In the genomic region with DNA sequence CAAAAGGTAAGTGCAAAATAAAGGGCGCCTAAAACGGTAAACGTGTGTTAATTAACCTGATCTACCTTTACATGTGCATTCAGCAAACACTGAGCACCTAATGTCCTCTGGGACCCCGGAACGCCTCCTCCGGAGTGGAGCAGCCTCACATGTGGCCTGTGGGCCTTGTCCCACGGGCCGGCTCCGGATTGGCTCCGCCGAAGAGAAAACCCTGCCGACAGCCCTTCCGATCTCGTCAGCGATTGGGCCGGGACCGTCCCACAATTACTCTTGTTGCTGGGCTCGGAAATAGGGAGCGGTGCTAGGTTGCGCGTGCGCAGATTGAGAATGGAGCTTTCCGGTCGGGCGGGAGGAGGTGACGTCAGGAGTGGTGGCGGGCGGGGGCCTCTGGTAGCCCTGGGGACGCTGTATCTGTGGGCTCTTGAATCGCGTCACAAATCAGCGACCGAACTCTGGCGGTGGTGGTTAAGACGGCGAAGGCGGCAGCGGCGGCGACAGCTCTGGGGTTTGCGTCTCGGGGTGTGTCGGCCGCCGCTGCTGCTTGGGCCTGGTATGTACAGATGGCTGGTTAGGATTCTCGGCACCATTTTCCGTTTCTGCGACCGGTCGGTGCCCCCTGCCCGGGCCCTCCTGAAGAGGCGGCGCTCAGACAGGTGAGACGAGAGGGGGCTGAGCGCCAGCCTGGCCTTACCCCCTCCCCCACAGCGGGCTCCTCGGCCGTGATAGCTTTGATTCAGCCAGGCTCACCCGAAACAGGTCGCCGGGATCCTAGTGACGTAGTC, we compare ENCODE assay signal across 8 cellular contexts. TPM values are rescaled to one million over a fixed set of nuclear protein-coding genes. Genes with fewer than 3 reads are reported as not detected.
DNase-seq lines count a peak whose midpoint lies in the region; ATAC-seq and TF ChIP-seq lines count a peak whose summit lies in the region.

SENP2 (plus strand) TSS at position 434 of the 782 bp plus-strand sequence; CDS start at position 553, 119 bp downstream.

- under 1% methylated on average over 62 of the region's 62 CpGs for WGBS in HUES64

- DNase-seq in Calu3 (peak; percentile 100), mesenteric fat pad (ENCODE audit: low spot score) (peak; percentile 100)
- peak; percentile 99 for DNase-seq in activated CD8-positive, alpha-beta memory T cell treated with anti-CD3 and anti-CD28 coated beads, Interleukin-2, amount 50 U/mL, for 4 hours
- DNase-seq in stimulated activated CD8-positive, alpha-beta memory T cell treated with anti-CD3 and anti-CD28 coated beads, Interleukin-15, amount 100 ng/mL, for 24 hours (ENCODE audit: low read depth), result peak; percentile 99

- H3K9ac ChIP-seq in HUES64 (ENCODE audit: low read depth, low read length) (peak within 1 kb of the TSS; percentile 81), OCI-LY1 (ENCODE audit: low read length) (peak within 1 kb of the TSS; percentile 83)

- no peaks in the 10 kb centered on the region for H3K27me3 ChIP-seq in HUES64 (ENCODE audit: insufficient read depth, low read length)
- H3K27me3 ChIP-seq in OCI-LY1 (ENCODE audit: insufficient read depth, low read length), result no peaks in the 10 kb centered on the region

- peaks cover 40% of the 10 kb centered on the region for H3K36me3 Mint-ChIP-seq in Calu3 (ENCODE audit: insufficient read depth, unreplicated experiment)

- H3K27me3 Mint-ChIP-seq in Calu3 (ENCODE audit: unreplicated experiment), result no peaks in the 10 kb centered on the region

- CTCF ChIA-PET in Calu3 (lab: Charles Lee), result interaction anchor here (0.5 to 2.0 kb wide), 17 partner anchors 8 to 1947 kb away, joined by 3 to 23 read pairs (median 4); partner anchors contain the start of gene LIPH

- peak within 1 kb of the TSS; percentile 95 for H3K4me3 ChIP-seq in HUES64 (ENCODE audit: low read length)
- peak within 1 kb of the TSS; percentile 82 for H3K4me3 ChIP-seq in OCI-LY1 (ENCODE audit: low read depth, low read length, poor library complexity, severe bottlenecking)

- H3K4me1 Mint-ChIP-seq in Calu3 (ENCODE audit: low read depth, unreplicated experiment), result peaks cover 26% of the 10 kb centered on the region

- in situ Hi-C loops in endometrial microvascular endothelial cells (cut with HindIII; ENCODE audit: inconsistent ontology term, low pct_unique_long_range_greater_than_20kb, low sequenced_read_pairs), result no loop called here

- peaks cover 26% of the 10 kb centered on the region for H3K79me2 ChIP-seq in OCI-LY1 (ENCODE audit: insufficient read depth, low read length)

- H3K36me3 ChIP-seq in HUES64 (ENCODE audit: insufficient read depth, low read length) (peaks cover 6% of the 10 kb centered on the region; the same call in 1 of the 2 replicates), OCI-LY1 (ENCODE audit: insufficient read depth, low read length) (no peaks in the 10 kb centered on the region)

- TF ChIP-seq CTCF in Calu3 (IDR thresholded peaks at IDR 0.05; ENCODE audit: unreplicated experiment) (no peak), OCI-LY1 (IDR thresholded peaks at IDR 0.05; ENCODE audit: low read length) (no peak)

- H3K9me2 ChIP-seq in OCI-LY1 (ENCODE audit: low read depth, low read length), result no peaks in the 10 kb centered on the region

- ATAC-seq in GM21447 (IDR thresholded peaks at IDR 0.05; ENCODE audit: unreplicated experiment), result peak; percentile 94

- peak within 1 kb of the TSS; percentile 84 for H3K4me2 ChIP-seq in OCI-LY1 (ENCODE audit: low read length)

- H3K9me3 Mint-ChIP-seq in Calu3 (ENCODE audit: low read depth, unreplicated experiment), result no peaks in the 10 kb centered on the region

- H2AFZ ChIP-seq in OCI-LY1 (ENCODE audit: low read length), result peak within 1 kb of the TSS; percentile 83

- H3K27ac ChIP-seq in HUES64 (ENCODE audit: low read depth, low read length) (peak within 1 kb of the TSS; percentile 88), OCI-LY1 (ENCODE audit: low read depth, low read length, poor library complexity, severe bottlenecking) (peak within 1 kb of the TSS; percentile 49)

- H3F3A ChIP-seq in OCI-LY1 (ENCODE audit: insufficient read depth, low read length), result no peaks in the 10 kb centered on the region

- H3K4me1 ChIP-seq in HUES64 (ENCODE audit: insufficient read depth, low read length), result peaks cover 16% of the 10 kb centered on the region
- peaks cover 30% of the 10 kb centered on the region for H3K4me1 ChIP-seq in OCI-LY1 (ENCODE audit: insufficient read depth, low read length, severe bottlenecking)

- H3K9me3 ChIP-seq in HUES64 (ENCODE audit: insufficient read depth, low read depth, low read length), result no peaks in the 10 kb centered on the region
- no peaks in the 10 kb centered on the region for H3K9me3 ChIP-seq in OCI-LY1 (ENCODE audit: low read length)

- H3K4me3 Mint-ChIP-seq in Calu3 (ENCODE audit: low read depth, unreplicated experiment), result peak within 1 kb of the TSS; percentile 79

- H3K27ac Mint-ChIP-seq in Calu3 (ENCODE audit: unreplicated experiment), result peak within 1 kb of the TSS; percentile 89

- no TSS peak for BruUV-seq in Calu3 (replicated peaks; lab: Mats Ljungman, UMichigan)

- intact Hi-C loops in Calu3 (cut with micrococcal nuclease; ENCODE audit: unreplicated experiment), result no loop called here

- H4K20me1 ChIP-seq in OCI-LY1 (ENCODE audit: insufficient read depth, low read length), result no peaks in the 10 kb centered on the region

RNA-seq across cellular contexts. Expression of gene SENP2, which starts in this region (rescaled TPM):
- total RNA-seq in Calu3 (2022) (75.1 and 87.1 TPM in 2 replicates), endometrial microvascular endothelial cells (ENCODE audit: inconsistent ontology term) (20.3 TPM), mesenteric fat pad (51.1 TPM)
- polyA plus RNA-seq in HUES64 (2013, experiment 1 of 2), result 40.3 TPM
- polyA plus RNA-seq in HUES64 (2013, experiment 2 of 2), result 37.3 TPM

Comparison
In these comparisons a context has a peak if more than half of its experiments do, and no peak if none do; other contexts are left out.
1. Peak in every context shown above with its lines: DNase-seq, ATAC-seq, H3K4me3 ChIP-seq and H3K27ac ChIP-seq.